13 cellular contexts compared by ENCODE assay signal in genomic region chr2:157415632-157416101, GRCh38. TPM values are rescaled to one million over a fixed set of nuclear protein-coding genes. Genes with fewer than 3 reads are reported as not detected.
A peak's percentile ranks its signal among the peaks of the same experiment; 100 is the strongest.
DNase-seq lines count a peak whose midpoint lies in the region; ATAC-seq, FAIRE-seq and TF ChIP-seq lines count a peak whose summit lies in the region.
"Had no signal": no experiment of that assay in that cellular context is flagged by ENCODE, and none has a peak within 500 bp of the region (broad histone marks: within the 10 kb centered on the region; RNA-seq: fewer than 3 reads in every experiment).

No MANE protein-coding gene starts in this region.

- H3K79me2 ChIP-seq in HepG2 (ENCODE audit: insufficient read depth, low read length) = no peaks in the 10 kb centered on the region

- no peak overlapping the region for H3K27ac ChIP-seq in right lobe of liver
- no peak overlapping the region for H3K27ac ChIP-seq in HepG2 (ENCODE audit: extremely low read length, insufficient read depth, low read length)
- peak overlapping the region; percentile 80 for H3K27ac ChIP-seq in effector memory CD4-positive, alpha-beta T cell (ENCODE audit: insufficient read depth, low read length, poor library complexity, severe bottlenecking)
- no peak overlapping the region for H3K27ac ChIP-seq in aorta (ENCODE audit: low read depth in 1 of 2, low read length in 2 of 2)
- no peak overlapping the region for H3K27ac ChIP-seq in neuronal stem cell (replicated peaks; ENCODE audit: low read length)
- H3K27ac ChIP-seq: BLaER1 had no signal

- H3K27me3 ChIP-seq in right lobe of liver (no peaks in the 10 kb centered on the region), HepG2 (ENCODE audit: control insufficient read depth in 1 of 2, insufficient read depth in 2 of 2, low read length in 2 of 2) (0 out of 5 replicates have a peak, but pooled peaks cover 0 to 3% of the 10 kb centered on the region in 2 experiments), aorta (ENCODE audit: control insufficient read depth in 1 of 2, insufficient read depth in 2 of 2, low read length in 1 of 2) (no peaks in the 10 kb centered on the region), neuronal stem cell (ENCODE audit: control insufficient read depth in 3 of 3, insufficient read depth in 3 of 3, low read depth in 1 of 3, low read length in 3 of 3) (no peaks in the 10 kb centered on the region)
- H3K27me3 ChIP-seq in effector memory CD4-positive, alpha-beta T cell (replicated peaks; ENCODE audit: control insufficient read depth, insufficient read depth, low read length, poor library complexity, severe bottlenecking) = no peaks in the 10 kb centered on the region
- H3K27me3 ChIP-seq: BLaER1 had no signal

- H2BK5ac ChIP-seq in neuronal stem cell (ENCODE audit: low read length) = no peak overlapping the region

- TF ChIP-seq RAD21 in HepG2 (CRISPR knock-in tag; IDR thresholded peaks at IDR 0.05) = no peak

- H4K8ac ChIP-seq in neuronal stem cell (ENCODE audit: low read depth, low read length) = no peak overlapping the region

- no peak overlapping the region for H2BK120ac ChIP-seq in neuronal stem cell (ENCODE audit: low read depth, low read length)

- TF ChIP-seq EP300 in HepG2 (IDR thresholded peaks at IDR 0.05; ENCODE audit: low read depth in 2 of 2, low read length in 2 of 2) (no peak), HepG2 (CRISPR knock-in tag; IDR thresholded peaks at IDR 0.05; ENCODE audit: borderline replicate concordance) (no peak)

- H3K18ac ChIP-seq in neuronal stem cell (ENCODE audit: low read length) = no peak overlapping the region

- H2AFZ ChIP-seq in HepG2 (ENCODE audit: low read length) (no peak overlapping the region), neuronal stem cell (ENCODE audit: low read length) (no peak overlapping the region)

- CTCF ChIA-PET in HepG2 (lab: Yijun Ruan, JAX; ENCODE audit: low intra/inter-chr PET ratio, low total read pairs) = no interaction called here

- intact Hi-C loops in right lobe of liver (cut with DNase I) (no loop called here), HepG2 (cut with micrococcal nuclease; ENCODE audit: unreplicated experiment) (no loop called here), aorta (cut with DNase I) (no loop called here)

- H3K14ac ChIP-seq in neuronal stem cell (ENCODE audit: low read length) = no peak overlapping the region

- H2BK12ac ChIP-seq in neuronal stem cell (ENCODE audit: low read length) = no peak overlapping the region

- no peak for DNase-seq in right lobe of liver
- no peak for DNase-seq in HepG2 (ENCODE audit: low spot score)
- peak; percentile 51 for DNase-seq in NOMO-1 treated with dmso at 0.1 percent for 144 hours (lab: John Stamatoyannopoulos, UW; ENCODE audit: unreplicated experiment)
- DNase-seq in effector memory CD4-positive, alpha-beta T cell = no peak
- DNase-seq in aorta = no peak
- DNase-seq in NCI-H1417 (lab: John Stamatoyannopoulos, UW) = no peak
- DNase-seq in neuronal stem cell (ENCODE audit: low spot score) = no peak
- DNase-seq: foreskin fibroblast, GDM1, H7, T-helper 9 cell had no signal

- no peak overlapping the region for H3K23ac ChIP-seq in neuronal stem cell (ENCODE audit: low read depth, low read length, poor library complexity)

- H2AK5ac ChIP-seq in neuronal stem cell (ENCODE audit: low read depth, low read length) = no peak overlapping the region

- TF ChIP-seq CTCF in right lobe of liver (IDR thresholded peaks at IDR 0.05) (no peak), HepG2 (CRISPR knock-in tag; IDR thresholded peaks at IDR 0.05) (no peak)

- in situ Hi-C loops in HepG2 (cut with HindIII; ENCODE audit: extremely low pct_ligation_motif_present, low pct_unique_long_range_greater_than_20kb) = no loop called here

- H2BK15ac ChIP-seq in neuronal stem cell (ENCODE audit: low read length) = no peak overlapping the region

- no peaks in the 10 kb centered on the region for H4K20me1 ChIP-seq in HepG2 (ENCODE audit: insufficient read depth, low read length)
- H4K20me1 ChIP-seq: BLaER1 had no signal

- no peaks in the 10 kb centered on the region for H3K9me3 ChIP-seq in right lobe of liver
- no peaks in the 10 kb centered on the region for H3K9me3 ChIP-seq in HepG2 (ENCODE audit: low read length)
- H3K9me3 ChIP-seq in effector memory CD4-positive, alpha-beta T cell (ENCODE audit: control insufficient read depth, low read length) = no peaks in the 10 kb centered on the region
- no peaks in the 10 kb centered on the region for H3K9me3 ChIP-seq in aorta (ENCODE audit: control insufficient read depth, low read length)
- H3K9me3 ChIP-seq in neuronal stem cell (replicated peaks in 1 of 2; ENCODE audit: control insufficient read depth in 2 of 2, insufficient read depth in 1 of 2, low read depth in 1 of 2, low read length in 2 of 2) = no peaks in the 10 kb centered on the region
- H3K9me3 ChIP-seq: BLaER1 had no signal

- no peak overlapping the region for H3K4me3 ChIP-seq in right lobe of liver
- no peak overlapping the region for H3K4me3 ChIP-seq in HepG2 (replicated peaks in 1 of 3; ENCODE audit: insufficient read depth in 1 of 3, low read depth in 2 of 3, low read length in 3 of 3)
- H3K4me3 ChIP-seq in effector memory CD4-positive, alpha-beta T cell (ENCODE audit: insufficient read depth, low read depth, low read length, poor library complexity, severe bottlenecking) = no peak overlapping the region
- H3K4me3 ChIP-seq in aorta (ENCODE audit: low read length in 2 of 2) = no peak overlapping the region
- H3K4me3 ChIP-seq in neuronal stem cell (ENCODE audit: low read length in 2 of 2) = no peak overlapping the region
- H3K4me3 ChIP-seq: BLaER1 had no signal

- H3K79me1 ChIP-seq in neuronal stem cell (ENCODE audit: low read depth, low read length) = no peaks in the 10 kb centered on the region

- WGBS in right lobe of liver (ENCODE audit: insufficient coverage, low coverage, low lambda C conversion rate, missing lambda C conversion rate) = 62% methylated on average over 10 of the region's 13 CpGs
- WGBS in HepG2 (ENCODE audit: low lambda C conversion rate) = 25% methylated on average over 13 of the region's 13 CpGs
- 86 to 88% methylated on average over 13 of the region's 13 CpGs for WGBS in aorta, 2 donors
- no CpG with 5 or more reads among the region's 13 CpGs for WGBS in neuronal stem cell (ENCODE audit: extremely low coverage in 2 of 2, insufficient read length in 2 of 2, insufficient replicate concordance in 1 of 2), 2 donors

- TF ChIP-seq POLR2A in right lobe of liver (IDR thresholded peaks at IDR 0.05) (no peak), HepG2 (IDR thresholded peaks at IDR 0.05; ENCODE audit: insufficient read depth in 1 of 2, low read depth in 2 of 2, low read length in 2 of 2) (no peak)

- H4K91ac ChIP-seq in neuronal stem cell (ENCODE audit: low read depth, low read length, poor library complexity) = no peak overlapping the region

- BruUV-seq in HepG2 (replicated peaks; lab: Mats Ljungman, UMichigan) = no TSS peak

- no peak overlapping the region for H3K4me2 ChIP-seq in HepG2 (ENCODE audit: low read depth, low read length)
- H3K4me2 ChIP-seq in neuronal stem cell (ENCODE audit: insufficient read depth, low read length, poor library complexity, severe bottlenecking) = no peak overlapping the region
- H3K4me2 ChIP-seq: BLaER1 had no signal

- H3K9ac ChIP-seq in HepG2 (ENCODE audit: insufficient read depth, low read depth, low read length) (no peak overlapping the region), neuronal stem cell (ENCODE audit: low read depth, low read length, poor library complexity) (no peak overlapping the region)
- H3K9ac ChIP-seq: BLaER1 had no signal

- FAIRE-seq in HepG2 (lab: Jason Lieb, UNC) = no peak

- POLR2A ChIA-PET in HepG2 (lab: Yijun Ruan, JAX) = no interaction called here

- H3K4ac ChIP-seq in neuronal stem cell (ENCODE audit: low read length) = no peak overlapping the region

- H3K4me1 ChIP-seq in right lobe of liver (no peaks in the 10 kb centered on the region), HepG2 (ENCODE audit: insufficient read depth, low read length) (no peaks in the 10 kb centered on the region), aorta (ENCODE audit: control insufficient read depth in 1 of 2, insufficient read depth in 2 of 2, low read length in 2 of 2) (no peaks in the 10 kb centered on the region), neuronal stem cell (ENCODE audit: control insufficient read depth in 2 of 2, insufficient read depth in 1 of 2, low read depth in 1 of 2, low read length in 2 of 2) (no peaks in the 10 kb centered on the region)
- H3K4me1 ChIP-seq in effector memory CD4-positive, alpha-beta T cell (ENCODE audit: control insufficient read depth, insufficient read depth, low read length, poor library complexity, severe bottlenecking) = peaks cover 75% of the 10 kb centered on the region
- H3K4me1 ChIP-seq: BLaER1 had no signal

- H3K36me3 ChIP-seq in right lobe of liver (no peaks in the 10 kb centered on the region), HepG2 (replicated peaks in 1 of 2; ENCODE audit: control insufficient read depth in 1 of 2, insufficient read depth in 2 of 2, low read length in 2 of 2) (no peaks in the 10 kb centered on the region), aorta (ENCODE audit: control insufficient read depth in 1 of 2, insufficient read depth in 2 of 2, low read length in 1 of 2) (no peaks in the 10 kb centered on the region), neuronal stem cell (replicated peaks in 1 of 2; ENCODE audit: control insufficient read depth in 2 of 2, insufficient read depth in 2 of 2, low read length in 2 of 2) (no peaks in the 10 kb centered on the region)
- H3K36me3 ChIP-seq in effector memory CD4-positive, alpha-beta T cell (ENCODE audit: control insufficient read depth, insufficient read depth, low read length) = peaks cover 61% of the 10 kb centered on the region
- H3K36me3 ChIP-seq: BLaER1 had no signal

- ATAC-seq in right lobe of liver (peak; percentile 26 to 56 (median 40)), HepG2 (no peak), aorta (ENCODE audit: low FRiP score) (peak; percentile 7), HG02610 (IDR thresholded peaks at IDR 0.05; ENCODE audit: unreplicated experiment) (no peak)

RNA-seq across cellular contexts. Expression of gene CYTIP, which starts 28.2 kb away (rescaled TPM):
- total RNA-seq in right lobe of liver (1 to 10 TPM; 1.1 to 6.0 (median 2.9) TPM), HepG2 (2016; rRNA removed; fragmentation: Illumina TruSeq; extraction: Trizol) (not detected in 2 replicates), aorta (10 to 100 TPM in 1 of 2 donors, 1 to 10 TPM in 1; 10.0 to 21.1 TPM)
- total RNA-seq in HepG2 (2016; cell fraction: cytosol; rRNA removed; fragmentation: Illumina TruSeq; extraction: Trizol; ENCODE audit: low read depth) = not detected in 2 replicates
- total RNA-seq in HepG2 (2016; cell fraction: insoluble cytoplasmic fraction; rRNA removed; fragmentation: Illumina TruSeq; extraction: Trizol) = not detected in 2 replicates
- total RNA-seq in HepG2 (2016; cell fraction: membrane; rRNA removed; fragmentation: Illumina TruSeq; extraction: Trizol) = not detected in 2 replicates
- total RNA-seq in HepG2 (2016; cell fraction: nucleus; rRNA removed; fragmentation: Illumina TruSeq; extraction: Trizol) = not detected in 2 replicates
- polyA plus RNA-seq in HepG2 (2011; rRNA removed) (not detected in 2 replicates), aorta (1 to 10 TPM in 1 of 2 donors, under 1 TPM in 1; 1.00 to 5.0 TPM)
- 0.03 TPM in 1 of 2 replicates, not detected in the other for polyA plus RNA-seq in HepG2 (2011; cell fraction: cytosol; rRNA removed)
- not detected in 2 replicates for polyA plus RNA-seq in HepG2 (2011; cell fraction: nucleus; rRNA removed)
- polyA plus RNA-seq in HepG2 (2012) = not detected in 2 replicates
- not detected in 2 replicates for polyA plus RNA-seq in HepG2 (2016; cell fraction: cytosol; fragmentation: Illumina TruSeq; extraction: Trizol; ENCODE audit: low read depth)
- not detected in 2 replicates for polyA plus RNA-seq in HepG2 (2016; cell fraction: insoluble cytoplasmic fraction; fragmentation: Illumina TruSeq; extraction: Trizol; ENCODE audit: low read depth)
- not detected in 2 replicates for polyA plus RNA-seq in HepG2 (2016; cell fraction: membrane; fragmentation: Illumina TruSeq; extraction: Trizol; ENCODE audit: low read depth)
- polyA plus RNA-seq in HepG2 (2016; cell fraction: nucleus; fragmentation: Illumina TruSeq; extraction: Trizol; ENCODE audit: insufficient read depth, low read depth) = not detected in 2 replicates
- 0.75 TPM in 1 of 2 replicates, not detected in the other for polyA minus RNA-seq in HepG2 (2011; rRNA and poly(A)+ RNA removed; ENCODE audit: low replicate concordance)
- polyA minus RNA-seq in HepG2 (2011; cell fraction: cytosol; rRNA and poly(A)+ RNA removed) = not detected in 2 replicates
- polyA minus RNA-seq in HepG2 (2011; cell fraction: nucleus; rRNA and poly(A)+ RNA removed) = not detected in 2 replicates
- 0.03 TPM for polyA plus RNA-seq in neuronal stem cell (2013, experiment 1 of 2)
- not detected for polyA plus RNA-seq in neuronal stem cell (2013, experiment 2 of 2)

Comparison
In these comparisons a context has a peak if more than half of its experiments do, and no peak if none do; other contexts are left out.
1. ATAC-seq: peak in right lobe of liver (4 of 4) and aorta (single experiment); none in HepG2 (single experiment) and HG02610 (single experiment).